In genomic region chr2:185857676-185858075, GRCh38 we compare ENCODE assay signal across 18 cellular contexts.
"Had no signal": no experiment of that assay in that cellular context is flagged by ENCODE, and none has a peak within 500 bp of the region (broad histone marks: within the 10 kb centered on the region; RNA-seq: fewer than 3 reads in every experiment).

No MANE protein-coding gene starts in this region.

- H3K4me3 ChIP-seq: dorsolateral prefrontal cortex, esophagus squamous epithelium, gastrocnemius medialis, left lung, mucosa of descending colon, skin epidermis, tibial artery had no signal

- H3K4me1 ChIP-seq: esophagus squamous epithelium, gastrocnemius medialis, left lung, tibial artery had no signal

- H3K9me3 ChIP-seq: esophagus squamous epithelium, gastrocnemius medialis, mucosa of descending colon had no signal

- H3K27me3 ChIP-seq: dorsolateral prefrontal cortex, esophagus squamous epithelium, gastrocnemius medialis, left lung, tibial artery had no signal

- H3K27me3 Mint-ChIP-seq: activated CD4-positive, alpha-beta memory T cell treated with anti-CD3 and anti-CD28 coated beads, Interleukin-2, amount 10 ng/mL, durations not matched to agents 7 days and 5 days; activated CD4-positive, alpha-beta T cell treated with anti-CD3 and anti-CD28 coated beads for 36 hours; activated naive CD8-positive, alpha-beta T cell; naive thymus-derived CD8-positive, alpha-beta T cell; T-helper 17 cell had no signal

- H3K4me3 Mint-ChIP-seq: activated CD4-positive, alpha-beta memory T cell treated with anti-CD3 and anti-CD28 coated beads, Interleukin-2, amount 10 ng/mL, durations not matched to agents 7 days and 5 days; activated CD4-positive, alpha-beta T cell treated with anti-CD3 and anti-CD28 coated beads for 36 hours; activated naive CD8-positive, alpha-beta T cell; activated T-cell treated with anti-CD3 and anti-CD28 coated beads, Interleukin-2, amount 50 U/mL, for 72 hours; naive thymus-derived CD8-positive, alpha-beta T cell; T-helper 17 cell had no signal

- H3K27ac Mint-ChIP-seq: activated CD4-positive, alpha-beta memory T cell treated with anti-CD3 and anti-CD28 coated beads, Interleukin-2, amount 10 ng/mL, durations not matched to agents 7 days and 5 days; activated CD4-positive, alpha-beta T cell treated with anti-CD3 and anti-CD28 coated beads for 36 hours; activated naive CD8-positive, alpha-beta T cell; activated T-cell treated with anti-CD3 and anti-CD28 coated beads, Interleukin-2, amount 50 U/mL, for 72 hours; naive thymus-derived CD8-positive, alpha-beta T cell; T-helper 17 cell had no signal

- H3K27ac ChIP-seq: dorsolateral prefrontal cortex, esophagus squamous epithelium, gastrocnemius medialis, left lung, skin epidermis, tibial artery had no signal

- ATAC-seq: activated CD4-positive, alpha-beta T cell treated with anti-CD3 and anti-CD28 coated beads for 36 hours; activated T-cell treated with anti-CD3 and anti-CD28 coated beads, Interleukin-2, amount 50 U/mL, for 72 hours; gastrocnemius medialis; left lung; mucosa of descending colon; naive thymus-derived CD8-positive, alpha-beta T cell; T-helper 17 cell had no signal

- H3K4me1 Mint-ChIP-seq: activated CD4-positive, alpha-beta memory T cell treated with anti-CD3 and anti-CD28 coated beads, Interleukin-2, amount 10 ng/mL, durations not matched to agents 7 days and 5 days; activated CD4-positive, alpha-beta T cell treated with anti-CD3 and anti-CD28 coated beads for 36 hours; naive thymus-derived CD8-positive, alpha-beta T cell; T-helper 17 cell had no signal

- H3K36me3 ChIP-seq: esophagus squamous epithelium, gastrocnemius medialis, left lung had no signal

- DNase-seq: activated CD4-positive, alpha-beta memory T cell treated with anti-CD3 and anti-CD28 coated beads, Interleukin-2, amount 10 ng/mL, durations not matched to agents 7 days and 5 days; activated CD4-positive, alpha-beta T cell treated with anti-CD3 and anti-CD28 coated beads for 36 hours; activated gamma-delta T cell; activated T-cell treated with anti-CD3 and anti-CD28 coated beads, Interleukin-2, amount 50 U/mL, for 72 hours; dorsolateral prefrontal cortex; esophagus squamous epithelium; gastrocnemius medialis; left lung; mucosa of descending colon; naive thymus-derived CD8-positive, alpha-beta T cell; retina; stimulated activated CD4-positive, alpha-beta T cell treated with anti-CD3 and anti-CD28 coated beads, Interleukin-15, amount 100 ng/mL, for 24 hours; stimulated activated CD4-positive, alpha-beta T cell treated with anti-CD3 and anti-CD28 coated beads, Interleukin-4, amount 100 ng/mL, for 1 hour; stimulated activated naive CD4-positive, alpha-beta T cell; T-helper 17 cell; tibial artery had no signal
